Comparison of ENCODE assay signal across 15 cellular contexts in the genomic region with DNA sequence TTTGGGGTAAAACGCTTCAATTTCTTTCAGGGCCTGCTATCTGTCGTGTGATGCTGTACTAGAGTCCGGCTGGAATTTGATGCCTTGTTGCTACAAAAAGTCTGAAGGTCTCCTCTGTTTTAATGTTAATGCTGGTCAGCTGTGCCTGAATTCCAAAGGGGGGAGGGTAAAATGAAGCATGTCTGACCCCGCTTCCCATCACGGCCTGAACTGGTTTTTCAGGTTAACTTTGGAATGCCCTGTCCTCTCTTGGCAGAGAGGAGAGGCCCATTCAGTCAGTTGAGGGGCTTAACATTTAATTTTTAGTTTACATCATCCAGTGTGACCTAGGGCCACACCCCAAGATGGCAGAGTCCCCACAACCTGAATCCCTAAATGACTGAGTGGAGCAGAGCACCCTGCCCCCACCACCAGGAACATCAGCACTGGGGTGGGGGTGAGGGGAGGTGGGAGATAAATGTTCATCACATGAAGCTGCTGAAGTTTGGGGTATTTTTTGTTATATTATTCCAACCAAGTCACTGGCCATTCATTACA. TPM values are rescaled to one million over a fixed set of nuclear protein-coding genes. Genes with fewer than 3 reads are reported as not detected.
"Had no signal": no experiment of that assay in that cellular context is flagged by ENCODE, and none has a peak within 500 bp of the region (broad histone marks: within the 10 kb centered on the region; RNA-seq: fewer than 3 reads in every experiment).

No MANE protein-coding gene starts in this region.

- ATAC-seq: activated CD8-positive, alpha-beta memory T cell treated with anti-CD3 and anti-CD28 coated beads, Interleukin-2, amount 10 ng/mL, durations not matched to agents 7 days and 5 days; activated T-cell treated with anti-CD3 and anti-CD28 coated beads, Interleukin-2, amount 50 U/mL, for 4 hours; left lobe of liver; psoas muscle; right lobe of liver; T-helper 17 cell had no signal

- FAIRE-seq: TTC549 had no signal

- H3K27ac ChIP-seq: psoas muscle, right lobe of liver had no signal

- H3K4me1 ChIP-seq: psoas muscle had no signal

- H3K36me3 ChIP-seq: right lobe of liver had no signal

- H3K27me3 ChIP-seq: right lobe of liver had no signal

- DNase-seq: activated CD8-positive, alpha-beta memory T cell treated with anti-CD3 and anti-CD28 coated beads, Interleukin-2, amount 10 ng/mL, durations not matched to agents 7 days and 5 days; activated gamma-delta T cell treated with Interleukin-2 at 50 U/mL for 16 hours; activated naive CD8-positive, alpha-beta T cell treated with anti-CD3 and anti-CD28 coated beads, Interleukin-2, amount 10 ng/mL, durations not matched to agents 7 days and 5 days; activated T-cell treated with anti-CD3 and anti-CD28 coated beads, Interleukin-2, amount 50 U/mL, for 4 hours; anterior cingulate cortex; endodermal cell; occipital lobe; right lobe of liver; stimulated activated CD4-positive, alpha-beta T cell treated with anti-CD3 and anti-CD28 coated beads, Interleukin-12 subunit alpha, Interleukin-12 subunit beta, amount 100 ng/mL, for 4 hours; stimulated activated naive CD4-positive, alpha-beta T cell treated with Interleukin-2 at 50 U/mL for 16 hours; T-helper 17 cell had no signal

- H3K9me3 ChIP-seq: psoas muscle, right lobe of liver had no signal

- H3K4me3 ChIP-seq: psoas muscle, right lobe of liver had no signal

RNA-seq across cellular contexts. Expression of a gene that starts 47.9 kb away (rescaled TPM):
- total RNA-seq: activated CD8-positive, alpha-beta memory T cell treated with anti-CD3 and anti-CD28 coated beads, Interleukin-2, amount 10 ng/mL, durations not matched to agents 7 days and 5 days; activated naive CD8-positive, alpha-beta T cell treated with anti-CD3 and anti-CD28 coated beads, Interleukin-2, amount 10 ng/mL, durations not matched to agents 7 days and 5 days; activated T-cell treated with anti-CD3 and anti-CD28 coated beads, Interleukin-2, amount 50 U/mL, for 4 hours; dermis microvascular lymphatic vessel endothelial cell; left lobe of liver; occipital lobe; psoas muscle; right lobe of liver; T-helper 17 cell had no signal
- polyA plus RNA-seq: psoas muscle had no signal
